1 cellular context compared by ENCODE assay signal in genomic region chr7:148367701-148368475, GRCh38.
TF ChIP-seq lines count a peak whose summit lies in the region.

No MANE protein-coding gene starts in this region.

TF ChIP-seq in GM12878, 131 proteins besides CTCF, POLR2A, EP300 and RAD21 (continued from another document):
- TF ChIP-seq, protein P1, sequence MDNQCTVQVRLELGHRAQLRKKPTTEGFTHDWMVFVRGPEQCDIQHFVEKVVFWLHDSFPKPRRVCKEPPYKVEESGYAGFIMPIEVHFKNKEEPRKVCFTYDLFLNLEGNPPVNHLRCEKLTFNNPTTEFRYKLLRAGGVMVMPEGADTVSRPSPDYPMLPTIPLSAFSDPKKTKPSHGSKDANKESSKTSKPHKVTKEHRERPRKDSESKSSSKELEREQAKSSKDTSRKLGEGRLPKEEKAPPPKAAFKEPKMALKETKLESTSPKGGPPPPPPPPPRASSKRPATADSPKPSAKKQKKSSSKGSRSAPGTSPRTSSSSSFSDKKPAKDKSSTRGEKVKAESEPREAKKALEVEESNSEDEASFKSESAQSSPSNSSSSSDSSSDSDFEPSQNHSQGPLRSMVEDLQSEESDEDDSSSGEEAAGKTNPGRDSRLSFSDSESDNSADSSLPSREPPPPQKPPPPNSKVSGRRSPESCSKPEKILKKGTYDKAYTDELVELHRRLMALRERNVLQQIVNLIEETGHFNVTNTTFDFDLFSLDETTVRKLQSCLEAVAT (IDR thresholded peaks at IDR 0.05) = no peak
- TF ChIP-seq SIX5 (IDR thresholded peaks at IDR 0.05; ENCODE audit: low read depth, low read length, severe bottlenecking) (no peak), NR2C2 (IDR thresholded peaks at IDR 0.05; ENCODE audit: borderline replicate concordance, control insufficient read depth, insufficient read length, low read depth) (no peak), SIN3A (IDR thresholded peaks at IDR 0.05; ENCODE audit: low read depth, low read length) (no peak), MYC (IDR thresholded peaks at IDR 0.05; ENCODE audit: insufficient read depth, insufficient read length, insufficient replicate concordance, low read length, severe bottlenecking) (no peak), SUZ12 (IDR thresholded peaks at IDR 0.05; ENCODE audit: unreplicated experiment) (no peak), BHLHE40 (IDR thresholded peaks at IDR 0.05; ENCODE audit: borderline replicate concordance in 1 of 2, low read depth in 2 of 2, low read length in 1 of 2) (no peak), IKZF2 (IDR thresholded peaks at IDR 0.05) (no peak), FOXK2 (IDR thresholded peaks at IDR 0.05) (no peak), FOXM1 (IDR thresholded peaks at IDR 0.05; ENCODE audit: low read depth, low read length) (no peak), TCF7 (IDR thresholded peaks at IDR 0.05; ENCODE audit: borderline replicate concordance) (no peak)
- TF ChIP-seq, protein P2, sequence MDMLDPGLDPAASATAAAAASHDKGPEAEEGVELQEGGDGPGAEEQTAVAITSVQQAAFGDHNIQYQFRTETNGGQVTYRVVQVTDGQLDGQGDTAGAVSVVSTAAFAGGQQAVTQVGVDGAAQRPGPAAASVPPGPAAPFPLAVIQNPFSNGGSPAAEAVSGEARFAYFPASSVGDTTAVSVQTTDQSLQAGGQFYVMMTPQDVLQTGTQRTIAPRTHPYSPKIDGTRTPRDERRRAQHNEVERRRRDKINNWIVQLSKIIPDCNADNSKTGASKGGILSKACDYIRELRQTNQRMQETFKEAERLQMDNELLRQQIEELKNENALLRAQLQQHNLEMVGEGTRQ (IDR thresholded peaks at IDR 0.05; ENCODE audit: borderline replicate concordance, low read depth, low read length) = no peak
